In the genomic region with DNA sequence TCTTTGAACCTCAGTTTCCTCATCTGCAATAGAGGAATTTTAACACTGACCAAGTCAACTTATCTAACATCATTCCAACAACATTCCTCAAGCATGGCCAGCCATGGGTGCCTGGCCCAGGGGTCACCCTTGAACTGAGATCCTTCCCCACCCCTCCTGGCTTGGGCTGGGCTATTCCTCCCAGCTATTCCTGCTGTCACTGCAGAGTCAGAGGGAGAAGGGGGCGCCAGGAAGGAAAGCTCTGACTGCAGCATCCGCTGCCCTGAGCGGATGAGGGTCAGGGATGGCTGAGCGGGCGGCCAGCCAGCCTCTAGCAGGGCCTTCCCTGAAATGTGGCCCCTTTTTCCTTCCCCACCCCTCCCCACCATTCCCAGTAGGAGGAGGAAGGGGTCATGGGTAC, we compare ENCODE assay signal across 14 cellular contexts. TPM values are rescaled to one million over a fixed set of nuclear protein-coding genes. Genes with fewer than 3 reads are reported as not detected.
DNase-seq lines count a peak whose midpoint lies in the region; ATAC-seq, FAIRE-seq and TF ChIP-seq lines count a peak whose summit lies in the region.
"Had no signal": no experiment of that assay in that cellular context is flagged by ENCODE, and none has a peak within 500 bp of the region (broad histone marks: within the 10 kb centered on the region; RNA-seq: fewer than 3 reads in every experiment).

No MANE protein-coding gene starts in this region.

- peak overlapping the region; percentile 32 to 59 (median 34) for H3K4me3 ChIP-seq in mammary epithelial cell (replicated peaks in 1 of 3; ENCODE audit: insufficient read depth in 1 of 3, low read depth in 2 of 3, low read length in 3 of 3)
- H3K4me3 ChIP-seq in CD8-positive, alpha-beta memory T cell (ENCODE audit: low read length): no peak overlapping the region

- dilution Hi-C loops in mammary epithelial cell (cut with HindIII; ENCODE audit: low sequenced_read_pairs): no loop called here

- no peaks in the 10 kb centered on the region for H3K27me3 ChIP-seq in mammary epithelial cell (ENCODE audit: insufficient read depth, low read length)
- no peaks in the 10 kb centered on the region for H3K27me3 ChIP-seq in CD8-positive, alpha-beta memory T cell (ENCODE audit: insufficient read depth, low read length, poor library complexity, severe bottlenecking)

- H3K4me3 Mint-ChIP-seq in CD8-positive, alpha-beta memory T cell: no peak overlapping the region
- H3K4me3 Mint-ChIP-seq: CD14-positive monocyte had no signal

- no peak for TF ChIP-seq CTCF in mammary epithelial cell (conservative IDR thresholded peaks at IDR 0.05 in 1 of 2, IDR thresholded peaks at IDR 0.05 in 1 of 2; ENCODE audit: extremely low read depth in 1 of 2, insufficient read depth in 1 of 2, low read depth in 1 of 2, low read length in 2 of 2)

- H3K36me3 Mint-ChIP-seq in CD8-positive, alpha-beta memory T cell: no peaks in the 10 kb centered on the region
- H3K36me3 Mint-ChIP-seq: CD14-positive monocyte had no signal

- H3K79me2 ChIP-seq in mammary epithelial cell (ENCODE audit: insufficient read depth, low read length): peaks cover 75% of the 10 kb centered on the region

- H3K4me1 ChIP-seq in ES-I3 (ENCODE audit: insufficient read depth, low read length) (peaks cover 66% of the 10 kb centered on the region), mammary epithelial cell (ENCODE audit: insufficient read depth, low read length) (peaks cover 69% of the 10 kb centered on the region)
- no peaks in the 10 kb centered on the region for H3K4me1 ChIP-seq in CD8-positive, alpha-beta memory T cell (ENCODE audit: insufficient read depth, low read length)

- BruUV-seq in mammary epithelial cell (replicated peaks; lab: Mats Ljungman, UMichigan): no TSS peak

- peak overlapping the region; percentile 88 for H3K4me2 ChIP-seq in mammary epithelial cell (ENCODE audit: insufficient read depth, low read depth, low read length)

- H3K27ac ChIP-seq in mammary epithelial cell (ENCODE audit: insufficient read depth, low read depth, low read length): no peak overlapping the region
- no peak overlapping the region for H3K27ac ChIP-seq in CD8-positive, alpha-beta memory T cell (ENCODE audit: low read depth, low read length)

- H3K9me3 ChIP-seq in ES-I3 (ENCODE audit: control insufficient read depth, insufficient read depth, low read length) (no peaks in the 10 kb centered on the region), mammary epithelial cell (replicated peaks; ENCODE audit: insufficient read depth, low read length) (no peaks in the 10 kb centered on the region)
- no peaks in the 10 kb centered on the region for H3K9me3 ChIP-seq in CD8-positive, alpha-beta memory T cell (ENCODE audit: low read length)

- H3K4me1 Mint-ChIP-seq in CD8-positive, alpha-beta memory T cell: peaks cover 0 to 1% (median 0%) of the 10 kb centered on the region in 3 donors

- no peak overlapping the region for H2AFZ ChIP-seq in mammary epithelial cell (ENCODE audit: low read depth, low read length)

- H3K9ac ChIP-seq in ES-I3 (ENCODE audit: low read depth, low read length) (peak overlapping the region; percentile 18; the same call in 1 of the 2 replicates), mammary epithelial cell (ENCODE audit: insufficient read depth, low read length) (peak overlapping the region; percentile 17)

- WGBS in mammary epithelial cell (ENCODE audit: low coverage, missing lambda C conversion rate): no CpG with 5 or more reads among the region's 5 CpGs

- CTCF ChIA-PET in mammary epithelial cell (lab: Charles Lee; ENCODE audit: low non-redundant PET): no interaction called here
- CTCF ChIA-PET in CD8-positive, alpha-beta memory T cell (lab: Charles Lee): no interaction called here

- in situ Hi-C loops in mammary epithelial cell (cut with MboI; ENCODE audit: low sequenced_read_pairs in 2 of 2): no loop called here

- FAIRE-seq in GM19239 (lab: Jason Lieb, UNC): no peak

- no peak overlapping the region for H3K27ac Mint-ChIP-seq in CD8-positive, alpha-beta memory T cell
- H3K27ac Mint-ChIP-seq: CD14-positive monocyte had no signal

- H3K9me3 Mint-ChIP-seq in CD8-positive, alpha-beta memory T cell: no peaks in the 10 kb centered on the region
- H3K9me3 Mint-ChIP-seq: CD14-positive monocyte had no signal

- H4K20me1 ChIP-seq in mammary epithelial cell (ENCODE audit: insufficient read depth, low read length): no peaks in the 10 kb centered on the region

- no peaks in the 10 kb centered on the region for H3K36me3 ChIP-seq in ES-I3 (ENCODE audit: insufficient read depth, low read length)
- H3K36me3 ChIP-seq in mammary epithelial cell (ENCODE audit: insufficient read depth, low read length): peaks cover 24% of the 10 kb centered on the region
- H3K36me3 ChIP-seq in CD8-positive, alpha-beta memory T cell (ENCODE audit: insufficient read depth, low read length): no peaks in the 10 kb centered on the region

- POLR2A ChIA-PET in CD8-positive, alpha-beta memory T cell (lab: Charles Lee): no interaction called here

- intact Hi-C loops in mammary epithelial cell (cut with micrococcal nuclease) (loop anchor here (5.0 to 10.0 kb wide), 3 partner anchors 123 to 385 kb away; partner anchors contain the start of gene COL16A1), sciatic nerve (cut with DNase I) (no loop called here)

- peaks cover 6 to 11% of the 10 kb centered on the region in 2 donors for H3K27me3 Mint-ChIP-seq in CD8-positive, alpha-beta memory T cell

- no peak for ATAC-seq in sciatic nerve

- DNase-seq in mammary epithelial cell (no peak), kidney tubule cell (ENCODE audit: low spot score) (peak; percentile 79), sciatic nerve (ENCODE audit: low spot score) (peak; percentile 35), GM19239 (ENCODE audit: insufficient read length, low spot score) (no peak)
- no peak for DNase-seq in stimulated activated CD4-positive, alpha-beta T cell treated with anti-CD3 and anti-CD28 coated beads, Interleukin-4, amount 100 ng/mL, for 24 hours
- DNase-seq in activated CD4-positive, CD25-positive, alpha-beta regulatory T cell (lab: John Stamatoyannopoulos, UW): no peak
- DNase-seq in CD8-positive, alpha-beta memory T cell: no peak
- DNase-seq: activated CD4-positive, alpha-beta T cell treated with anti-CD3 and anti-CD28 coated beads, Interleukin-2, amount 50 U/mL, for 4 hours; activated naive CD4-positive, alpha-beta T cell treated with anti-CD3 and anti-CD28 coated beads, Interleukin-2, amount 50 U/mL, for 16 hours; effector CD8-positive, alpha-beta T cell; NCI-H446 had no signal

RNA-seq across cellular contexts. Expression of gene TINAGL1, which starts 3.1 kb away (rescaled TPM):
- 100 to 1,000 TPM; 433 to 840 TPM for total RNA-seq in mammary epithelial cell
- 578 TPM for polyA plus RNA-seq in mammary epithelial cell
- polyA minus RNA-seq in mammary epithelial cell: 360 TPM
- 91.9 TPM for total RNA-seq in sciatic nerve
- total RNA-seq in CD8-positive, alpha-beta memory T cell: not detected
- polyA plus RNA-seq in CD8-positive, alpha-beta memory T cell: not detected
- total RNA-seq: SK-MEL-5 had no signal
- polyA plus RNA-seq: CD14-positive monocyte had no signal

RNA-seq across cellular contexts. Expression of gene HCRTR1, which starts 38.1 kb away (rescaled TPM):
- not detected for total RNA-seq in mammary epithelial cell
- polyA plus RNA-seq in mammary epithelial cell: not detected
- not detected for polyA minus RNA-seq in mammary epithelial cell
- total RNA-seq in sciatic nerve: 0.31 TPM
- total RNA-seq in CD8-positive, alpha-beta memory T cell: not detected
- polyA plus RNA-seq in CD8-positive, alpha-beta memory T cell: not detected
- total RNA-seq: SK-MEL-5 had no signal
- polyA plus RNA-seq: CD14-positive monocyte had no signal

Comparison
In these comparisons a context has a peak if more than half of its experiments do, and no peak if none do; other contexts are left out.
1. DNase-seq: peak in kidney tubule cell (single experiment) and sciatic nerve (single experiment); none in mammary epithelial cell (single experiment), stimulated activated CD4-positive, alpha-beta T cell treated with anti-CD3 and anti-CD28 coated beads, Interleukin-4, amount 100 ng/mL, for 24 hours (single experiment), activated CD4-positive, CD25-positive, alpha-beta regulatory T cell (0 of 4), GM19239 (single experiment) and CD8-positive, alpha-beta memory T cell (0 of 5).
2. RNA of gene TINAGL1, which starts 3.1 kb away (total RNA-seq): 433 to 840 TPM in mammary epithelial cell and 91.9 TPM in sciatic nerve (single experiment); not detected in CD8-positive, alpha-beta memory T cell; every median in the first group is over 10 times any median in the second.